In the genomic region with DNA sequence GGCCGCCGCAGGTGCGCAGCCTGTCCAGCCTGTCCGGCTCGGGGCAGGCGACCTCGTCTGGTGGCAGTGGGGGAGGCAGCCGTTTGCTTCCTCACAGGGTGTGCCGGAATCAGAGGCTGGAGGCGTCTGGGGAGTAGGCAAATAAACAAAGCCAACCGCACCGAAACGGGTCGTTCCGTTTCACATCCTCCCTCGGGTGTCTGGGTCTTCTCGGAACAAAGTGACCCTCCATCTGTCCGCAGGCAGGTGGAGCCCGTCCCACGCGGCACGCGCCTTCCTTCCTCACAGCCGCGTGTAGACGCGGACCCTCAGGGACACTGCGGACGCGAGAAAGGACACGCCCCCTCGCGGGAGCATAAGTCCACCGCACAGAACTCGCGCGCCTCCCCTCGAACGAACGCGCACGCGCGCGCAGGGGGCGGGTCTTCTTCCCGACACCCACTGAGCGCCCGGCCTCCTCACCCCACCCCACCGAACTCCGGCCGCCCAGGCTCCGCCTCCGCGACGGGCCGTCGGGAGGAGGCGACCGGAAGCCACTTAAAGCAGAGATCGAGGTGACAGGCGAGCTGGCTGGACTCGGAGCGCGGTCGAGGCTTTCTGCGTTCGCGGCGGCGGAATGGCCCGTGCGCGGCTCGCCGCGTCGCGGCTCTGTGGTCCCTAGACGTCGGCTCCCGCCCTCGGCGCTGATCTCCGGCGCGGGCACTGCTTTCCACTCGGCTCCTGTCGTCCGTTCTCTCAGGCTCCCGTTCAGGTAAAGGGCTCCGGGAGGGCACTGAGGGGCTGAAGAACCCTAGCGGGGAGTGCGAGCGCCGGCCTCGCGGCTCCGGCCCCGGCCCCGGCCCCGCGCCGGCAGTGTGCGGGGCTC, we compare ENCODE assay signal across 8 cellular contexts. TPM values are rescaled to one million over a fixed set of nuclear protein-coding genes. Genes with fewer than 3 reads are reported as not detected.
A peak's percentile ranks its signal among the peaks of the same experiment; 100 is the strongest.
DNase-seq lines count a peak whose midpoint lies in the region; ATAC-seq, FAIRE-seq and TF ChIP-seq lines count a peak whose summit lies in the region.

A gene with protein sequence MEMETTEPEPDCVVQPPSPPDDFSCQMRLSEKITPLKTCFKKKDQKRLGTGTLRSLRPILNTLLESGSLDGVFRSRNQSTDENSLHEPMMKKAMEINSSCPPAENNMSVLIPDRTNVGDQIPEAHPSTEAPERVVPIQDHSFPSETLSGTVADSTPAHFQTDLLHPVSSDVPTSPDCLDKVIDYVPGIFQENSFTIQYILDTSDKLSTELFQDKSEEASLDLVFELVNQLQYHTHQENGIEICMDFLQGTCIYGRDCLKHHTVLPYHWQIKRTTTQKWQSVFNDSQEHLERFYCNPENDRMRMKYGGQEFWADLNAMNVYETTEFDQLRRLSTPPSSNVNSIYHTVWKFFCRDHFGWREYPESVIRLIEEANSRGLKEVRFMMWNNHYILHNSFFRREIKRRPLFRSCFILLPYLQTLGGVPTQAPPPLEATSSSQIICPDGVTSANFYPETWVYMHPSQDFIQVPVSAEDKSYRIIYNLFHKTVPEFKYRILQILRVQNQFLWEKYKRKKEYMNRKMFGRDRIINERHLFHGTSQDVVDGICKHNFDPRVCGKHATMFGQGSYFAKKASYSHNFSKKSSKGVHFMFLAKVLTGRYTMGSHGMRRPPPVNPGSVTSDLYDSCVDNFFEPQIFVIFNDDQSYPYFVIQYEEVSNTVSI (plus strand): TSS at position 545 of the 865 bp plus-strand sequence. CDS start 3,108 bp downstream, outside the sequence.

- no peaks in the 10 kb centered on the region for H3K9me3 ChIP-seq in OCI-LY3 (ENCODE audit: insufficient read depth, low read length)
- no peaks in the 10 kb centered on the region for H3K9me3 ChIP-seq in endothelial cell of umbilical vein (replicated peaks; ENCODE audit: control insufficient read depth, insufficient read depth, low read length)

- peak within 1 kb of the TSS; percentile 96 for H3K9ac ChIP-seq in OCI-LY3 (ENCODE audit: low read length)
- H3K9ac ChIP-seq in endothelial cell of umbilical vein (replicated peaks; ENCODE audit: extremely low read depth, insufficient read depth, low read length), result peak within 1 kb of the TSS; percentile 94

- peak; percentile 81 for ATAC-seq in GM21526 (IDR thresholded peaks at IDR 0.05; ENCODE audit: low FRiP score, unreplicated experiment)

- H2AFZ ChIP-seq in OCI-LY3 (ENCODE audit: low read depth, low read length), result peak within 1 kb of the TSS; percentile 32; the same call in 1 of the 2 replicates
- peak within 1 kb of the TSS; percentile 47 for H2AFZ ChIP-seq in endothelial cell of umbilical vein (ENCODE audit: low read depth, low read length)

- H3K9me1 ChIP-seq in endothelial cell of umbilical vein (replicated peaks; ENCODE audit: control insufficient read depth, extremely low read depth, insufficient read depth, low read length), result no peaks in the 10 kb centered on the region

- intact Hi-C loops in endothelial cell of umbilical vein (cut with micrococcal nuclease), result loop anchor here (1.0 to 2.0 kb wide), 11 partner anchors 18 to 524 kb away; partner anchors contain the start of genes LEKR1 and SSR3

- TF ChIP-seq CTCF in OCI-LY3 (IDR thresholded peaks at IDR 0.05; ENCODE audit: low read depth, low read length) (peak; percentile 79), endothelial cell of umbilical vein (IDR thresholded peaks at IDR 0.05; ENCODE audit: extremely low read depth in 1 of 2, insufficient read depth in 1 of 2, low read depth in 1 of 2, low read length in 2 of 2) (peak; percentile 41 to 60)

- peak within 1 kb of the TSS; percentile 99 for H3K4me3 ChIP-seq in OCI-LY3 (ENCODE audit: low read length)
- peak within 1 kb of the TSS; percentile 79 to 96 (median 82) for H3K4me3 ChIP-seq in endothelial cell of umbilical vein (replicated peaks in 1 of 3; ENCODE audit: insufficient read depth in 1 of 3, low read depth in 1 of 3, low read length in 3 of 3)

- H3K27me3 ChIP-seq in OCI-LY3 (ENCODE audit: low read depth, low read length) (no peaks in the 10 kb centered on the region), endothelial cell of umbilical vein (ENCODE audit: control insufficient read depth in 2 of 2, insufficient read depth in 2 of 2, low read length in 2 of 2) (no peaks in the 10 kb centered on the region)

- H3K4me1 ChIP-seq in OCI-LY3 (ENCODE audit: low read length) (peaks cover 22% of the 10 kb centered on the region), endothelial cell of umbilical vein (ENCODE audit: control insufficient read depth, extremely low read depth, insufficient read depth, low read length) (peaks cover 31% of the 10 kb centered on the region)

- H3K36me3 ChIP-seq in OCI-LY3 (replicated peaks; ENCODE audit: low read depth, low read length) (peaks cover 17% of the 10 kb centered on the region), endothelial cell of umbilical vein (ENCODE audit: control insufficient read depth in 2 of 2, extremely low read depth in 1 of 2, insufficient read depth in 2 of 2, low read length in 2 of 2) (peaks cover 6 to 9% of the 10 kb centered on the region in 2 experiments)

- CTCF ChIA-PET in endothelial cell of umbilical vein (lab: Charles Lee), result interaction anchor here (0.7 to 5.8 kb wide), 22 partner anchors 8 to 524 kb away, joined by 3 to 70 read pairs (median 6); partner anchors contain the start of gene SSR3

- POLR2A ChIA-PET in endothelial cell of umbilical vein (lab: Charles Lee), result interaction anchor here (0.6 to 1.5 kb wide), 5 partner anchors 19 to 415 kb away, joined by 3 to 5 read pairs (median 4); no protein-coding TSS in a partner anchor

- H3K79me2 ChIP-seq in OCI-LY3 (ENCODE audit: low read length), result peaks cover 47% of the 10 kb centered on the region
- H3K79me2 ChIP-seq in endothelial cell of umbilical vein (ENCODE audit: control insufficient read depth, insufficient read depth, low read length), result peaks cover 48% of the 10 kb centered on the region

- dilution Hi-C loops in endothelial cell of umbilical vein (cut with MboI; ENCODE audit: extremely low pct_ligation_motif_present, low sequenced_read_pairs), result no loop called here

- H4K20me1 ChIP-seq in OCI-LY3 (ENCODE audit: insufficient read depth, low read length) (peaks cover 36% of the 10 kb centered on the region), endothelial cell of umbilical vein (replicated peaks; ENCODE audit: control insufficient read depth, extremely low read depth, insufficient read depth, low read length) (peaks cover 9% of the 10 kb centered on the region)

- TSS peak; percentile 50 for BruUV-seq in endothelial cell of umbilical vein (replicated peaks; lab: Mats Ljungman, UMichigan)

- DNase-seq in DMS 273 treated with DMSO at 0.1 percent for 48 hours (lab: John Stamatoyannopoulos, UW), result peak; percentile 93
- DNase-seq in HuH-7.5 (ENCODE audit: low spot score), result peak; percentile 82
- DNase-seq in activated T-cell treated with anti-CD3 and anti-CD28 coated beads for 1 hour (ENCODE audit: low read depth), result peak; percentile 100
- DNase-seq in endothelial cell of umbilical vein (ENCODE audit: low read depth, low spot score), result peak; percentile 99
- peak; percentile 97 for DNase-seq in middle frontal gyrus (ENCODE audit: extremely low spot score, low spot score)
- peak; percentile 98 to 99 for DNase-seq in stimulated activated CD8-positive, alpha-beta memory T cell treated with anti-CD3 and anti-CD28 coated beads, Interleukin-2, amount 100 ng/mL, for 48 hours (ENCODE audit: low read depth in 2 of 2)

- FAIRE-seq in endothelial cell of umbilical vein (lab: Jason Lieb, UNC), result peak; percentile 96

- H3K4me2 ChIP-seq in OCI-LY3 (ENCODE audit: low read length) (peak within 1 kb of the TSS; percentile 95), endothelial cell of umbilical vein (ENCODE audit: insufficient read depth, low read length) (peak within 1 kb of the TSS; percentile 33)

- TF ChIP-seq POLR2A in endothelial cell of umbilical vein (IDR thresholded peaks at IDR 0.05; ENCODE audit: low read depth, low read length), result peak; percentile 98

- peak within 1 kb of the TSS; percentile 76 for H3K27ac ChIP-seq in OCI-LY3 (ENCODE audit: low read length)
- peak within 1 kb of the TSS; percentile 80 for H3K27ac ChIP-seq in endothelial cell of umbilical vein (ENCODE audit: insufficient read depth, low read depth, low read length)

TF ChIP-seq in endothelial cell of umbilical vein, 7 proteins besides CTCF, POLR2A, EP300 and RAD21:
- TF ChIP-seq JUN (IDR thresholded peaks at IDR 0.05; ENCODE audit: borderline replicate concordance, insufficient read depth, insufficient read length, low read depth) (no peak), MYC (IDR thresholded peaks at IDR 0.05; ENCODE audit: low read depth, low read length) (peak; percentile 47), POLR2AphosphoS5 (IDR thresholded peaks at IDR 0.05; ENCODE audit: insufficient read depth, low read depth, low read length) (peak; percentile 99), FOS (IDR thresholded peaks at IDR 0.05; ENCODE audit: borderline replicate concordance, insufficient read depth, low read length) (no peak), GATA2 (IDR thresholded peaks at IDR 0.05; ENCODE audit: insufficient read depth, insufficient read length, low read depth, low read length) (no peak), EZH2 (IDR thresholded peaks at IDR 0.05; ENCODE audit: borderline replicate concordance, low read depth, low read length, severe bottlenecking) (no peak)
- TF ChIP-seq, protein P1, sequence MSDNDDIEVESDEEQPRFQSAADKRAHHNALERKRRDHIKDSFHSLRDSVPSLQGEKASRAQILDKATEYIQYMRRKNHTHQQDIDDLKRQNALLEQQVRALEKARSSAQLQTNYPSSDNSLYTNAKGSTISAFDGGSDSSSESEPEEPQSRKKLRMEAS (IDR thresholded peaks at IDR 0.05; ENCODE audit: insufficient read depth, insufficient read length), result peak; percentile 72
TF ChIP-seq in endothelial cell of umbilical vein: peak in this region for 3.

RNA-seq across cellular contexts. Expression of the gene that starts here (rescaled TPM):
- total RNA-seq in endothelial cell of umbilical vein, result 20.0 and 21.2 TPM in 2 replicates
- polyA plus RNA-seq in endothelial cell of umbilical vein, result 8.1 and 9.1 TPM in 2 replicates
- 11.8 and 13.5 TPM in 2 replicates for polyA plus RNA-seq in endothelial cell of umbilical vein (2011; cell fraction: cytosol; rRNA removed)
- polyA plus RNA-seq in endothelial cell of umbilical vein (2011; cell fraction: nucleus; rRNA removed), result 21.4 and 21.9 TPM in 2 replicates
- polyA plus RNA-seq in endothelial cell of umbilical vein (2012), result 13.0 and 21.9 TPM in 2 replicates
- polyA minus RNA-seq in endothelial cell of umbilical vein, result 24.8 and 29.4 TPM in 2 replicates
- 11.0 TPM for polyA minus RNA-seq in endothelial cell of umbilical vein (2011; cell fraction: cytosol; rRNA and poly(A)+ RNA removed)
- polyA minus RNA-seq in endothelial cell of umbilical vein (2011; cell fraction: nucleus; rRNA and poly(A)+ RNA removed), result 119 and 123 TPM in 2 replicates

Comparison
In these comparisons a context has a peak if more than half of its experiments do, and no peak if none do; other contexts are left out.
1. Peak in every context shown above with its lines: DNase-seq, ATAC-seq, H3K4me3 ChIP-seq and H3K27ac ChIP-seq.